In genomic region chr3:143236226-143236964, GRCh38 we compare ENCODE assay signal across 15 cellular contexts.
DNase-seq lines count a peak whose midpoint lies in the region; ATAC-seq, FAIRE-seq and TF ChIP-seq lines count a peak whose summit lies in the region.
"Had no signal": no experiment of that assay in that cellular context is flagged by ENCODE, and none has a peak within 500 bp of the region (broad histone marks: within the 10 kb centered on the region; RNA-seq: fewer than 3 reads in every experiment).

No MANE protein-coding gene starts in this region.

- H2BK15ac ChIP-seq in IMR-90 (ENCODE audit: low read depth, low read length): no peak overlapping the region

- FAIRE-seq in D721Med (lab: Jason Lieb, UNC): no peak
- FAIRE-seq: A204.1, urothelium cell line had no signal

- peaks cover 14% of the 10 kb centered on the region for H3K4me1 Mint-ChIP-seq in stimulated activated memory B cell treated with anti-CD40 and anti-IgM and Interleukin-4, amounts not matched to agents 10 μg/mL and 1 μg/mL and 100 μg/mL, for 72 hours

- CTCF ChIA-PET in IMR-90 (lab: Yijun Ruan, JAX) (no interaction called here), GM10248 (lab: Yijun Ruan, JAX) (interaction anchor here (1.1 kb wide), 1 partner anchor 64 kb away, joined by 3 read pairs; no protein-coding TSS in a partner anchor)

- no peaks in the 10 kb centered on the region for H3K9me1 ChIP-seq in IMR-90 (ENCODE audit: insufficient read depth, low read length)

- no peak overlapping the region for H3K9ac ChIP-seq in IMR-90 (ENCODE audit: low read depth, low read length)

- H3K27me3 ChIP-seq in IMR-90 (ENCODE audit: control insufficient read depth, insufficient read depth, low read length): no peaks in the 10 kb centered on the region
- H3K27me3 ChIP-seq: dorsolateral prefrontal cortex had no signal

- H3K14ac ChIP-seq in IMR-90 (replicated peaks; ENCODE audit: low read depth, low read length): no peak overlapping the region

- H3K18ac ChIP-seq in IMR-90 (ENCODE audit: low read depth, low read length): no peak overlapping the region

- no peak overlapping the region for H3K23ac ChIP-seq in IMR-90 (ENCODE audit: low read depth, low read length)

- H3K9me3 ChIP-seq in IMR-90 (ENCODE audit: control insufficient read depth, insufficient read depth, low read length): no peaks in the 10 kb centered on the region

- TF ChIP-seq RAD21 in IMR-90 (IDR thresholded peaks at IDR 0.05; ENCODE audit: low read length): no peak

- no peak overlapping the region for H3K4me3 ChIP-seq in IMR-90 (ENCODE audit: insufficient read depth, low read depth, low read length)
- H3K4me3 ChIP-seq: dorsolateral prefrontal cortex had no signal

- ATAC-seq in IMR-90 (ENCODE audit: low read depth): no peak
- peak; percentile 73 for ATAC-seq in stimulated activated memory B cell treated with anti-CD40 and anti-IgM and Interleukin-4, amounts not matched to agents 10 μg/mL and 1 μg/mL and 100 μg/mL, for 72 hours
- ATAC-seq: naive thymus-derived CD8-positive, alpha-beta T cell; T-cell had no signal

- H3K4me2 ChIP-seq in IMR-90 (ENCODE audit: low read depth, low read length): no peak overlapping the region

- no peak overlapping the region for H3K4me3 Mint-ChIP-seq in stimulated activated memory B cell treated with anti-CD40 and anti-IgM and Interleukin-4, amounts not matched to agents 10 μg/mL and 1 μg/mL and 100 μg/mL, for 72 hours
- H3K4me3 Mint-ChIP-seq: T-cell had no signal

- no peak overlapping the region for H3K4ac ChIP-seq in IMR-90 (ENCODE audit: low read depth, low read length)

- no TSS peak for BruUV-seq in IMR-90 (replicated peaks; lab: Mats Ljungman, UMichigan)

- H4K91ac ChIP-seq in IMR-90 (ENCODE audit: insufficient read depth, low read depth, low read length): no peak overlapping the region

- H2BK20ac ChIP-seq in IMR-90 (ENCODE audit: low read depth, low read length): no peak overlapping the region

- 100% methylated on average over 3 of the region's 11 CpGs; no CpG with 5 or more reads in 1 of the 2 experiments for WGBS in IMR-90 (ENCODE audit: extremely low coverage in 2 of 2, insufficient read length in 1 of 2), 2 experiments

- no peak overlapping the region for H2AK9ac ChIP-seq in IMR-90 (replicated peaks; ENCODE audit: low read depth, low read length, poor library complexity)

- no peak overlapping the region for H4K8ac ChIP-seq in IMR-90 (ENCODE audit: low read depth in 2 of 2, low read length in 2 of 2)

- H3K4me1 ChIP-seq in IMR-90 (ENCODE audit: control insufficient read depth, insufficient read depth, low read length): peaks cover 2% of the 10 kb centered on the region; the same call in 1 of the 2 replicates

- no peak overlapping the region for H3K27ac ChIP-seq in IMR-90 (ENCODE audit: insufficient read depth, low read length)
- H3K27ac ChIP-seq: dorsolateral prefrontal cortex had no signal

- H3K9me3 Mint-ChIP-seq in stimulated activated memory B cell treated with anti-CD40 and anti-IgM and Interleukin-4, amounts not matched to agents 10 μg/mL and 1 μg/mL and 100 μg/mL, for 72 hours: peaks cover 8% of the 10 kb centered on the region

- POLR2A ChIA-PET in IMR-90 (lab: Charles Lee; ENCODE audit: unreplicated experiment) (no interaction called here), GM10248 (lab: Yijun Ruan, JAX) (interaction anchor here (0.5 kb wide), 1 partner anchor 153 kb away, joined by 4 read pairs; no protein-coding TSS in a partner anchor)

- no peak for TF ChIP-seq POLR2A in IMR-90 (IDR thresholded peaks at IDR 0.05; ENCODE audit: low read depth, low read length)

- no peaks in the 10 kb centered on the region for H3K36me3 ChIP-seq in IMR-90 (ENCODE audit: control insufficient read depth, insufficient read depth, low read length)

- in situ Hi-C loops in IMR-90 (cut with MboI; ENCODE audit: low sequenced_read_pairs): no loop called here

- no peak overlapping the region for H2AFZ ChIP-seq in IMR-90 (replicated peaks; ENCODE audit: low read length, poor library complexity)

- no peak for TF ChIP-seq CTCF in IMR-90 (conservative IDR thresholded peaks at IDR 0.05; ENCODE audit: low read depth, low read length)
- TF ChIP-seq CTCF in GM10248 (IDR thresholded peaks at IDR 0.05; ENCODE audit: control extremely low read depth, extremely low read depth, low read depth, missing control alignments): no peak
- TF ChIP-seq CTCF in D721Med (IDR thresholded peaks at IDR 0.05; ENCODE audit: insufficient read depth, missing control alignments): no peak

- peak; percentile 41 for DNase-seq in SIG-M5 treated with dmso at 0.1 percent for 504 hours (lab: John Stamatoyannopoulos, UW; ENCODE audit: unreplicated experiment)
- DNase-seq in SIG-M5 (lab: John Stamatoyannopoulos, UW): no peak
- no peak for DNase-seq in IMR-90
- peak; percentile 6 for DNase-seq in dermis blood vessel endothelial cell
- DNase-seq in GM10248 (ENCODE audit: extremely low spot score): no peak
- no peak for DNase-seq in D721Med (ENCODE audit: insufficient read length, low spot score)
- no peak for DNase-seq in mesenteric fat pad (ENCODE audit: low spot score)
- DNase-seq: dorsolateral prefrontal cortex; Kasumi-1; naive thymus-derived CD8-positive, alpha-beta T cell; NCI-H2081 treated with DMSO at 0.1 percent for 48 hours; T-cell had no signal

- H3K79me1 ChIP-seq in IMR-90 (ENCODE audit: low read depth in 1 of 2, low read length in 2 of 2): no peaks in the 10 kb centered on the region

- H4K5ac ChIP-seq in IMR-90 (ENCODE audit: low read depth, low read length): no peak overlapping the region

- no peak overlapping the region for H2BK120ac ChIP-seq in IMR-90 (ENCODE audit: low read depth, low read length)

- H2BK5ac ChIP-seq in IMR-90 (ENCODE audit: low read depth, low read length, poor library complexity, severe bottlenecking): no peak overlapping the region

- H3K27me3 Mint-ChIP-seq in stimulated activated memory B cell treated with anti-CD40 and anti-IgM and Interleukin-4, amounts not matched to agents 10 μg/mL and 1 μg/mL and 100 μg/mL, for 72 hours: no peaks in the 10 kb centered on the region
- H3K27me3 Mint-ChIP-seq: naive thymus-derived CD8-positive, alpha-beta T cell; T-cell had no signal

- dilution Hi-C loops in IMR-90 (cut with HindIII; ENCODE audit: low sequenced_read_pairs, unreplicated experiment): no loop called here

- no peak overlapping the region for H3K56ac ChIP-seq in IMR-90 (ENCODE audit: extremely low read depth, insufficient read depth, low read length)

- H2AK5ac ChIP-seq in IMR-90 (ENCODE audit: low read depth, low read length): no peak overlapping the region

- H3K36me3 Mint-ChIP-seq in stimulated activated memory B cell treated with anti-CD40 and anti-IgM and Interleukin-4, amounts not matched to agents 10 μg/mL and 1 μg/mL and 100 μg/mL, for 72 hours: peaks cover 4% of the 10 kb centered on the region

- no peaks in the 10 kb centered on the region for H4K20me1 ChIP-seq in IMR-90 (ENCODE audit: insufficient read depth, low read length)

- H3K27ac Mint-ChIP-seq in stimulated activated memory B cell treated with anti-CD40 and anti-IgM and Interleukin-4, amounts not matched to agents 10 μg/mL and 1 μg/mL and 100 μg/mL, for 72 hours: peak overlapping the region; percentile 26
- H3K27ac Mint-ChIP-seq: T-cell had no signal

- intact Hi-C loops in IMR-90 (cut with micrococcal nuclease): no loop called here

TF ChIP-seq in IMR-90, 13 proteins besides CTCF, POLR2A, EP300 and RAD21:
- no peak for TF ChIP-seq ELK1 (IDR thresholded peaks at IDR 0.05; ENCODE audit: borderline replicate concordance, low read depth, low read length)
- TF ChIP-seq NFE2L2 (IDR thresholded peaks at IDR 0.05; ENCODE audit: low read depth, low read length): no peak
- peak; percentile 51 for TF ChIP-seq CEBPB (IDR thresholded peaks at IDR 0.05; ENCODE audit: low read depth, low read length)
TF ChIP-seq in IMR-90: peak in this region for 1.

Comparison
In these comparisons a context has a peak if more than half of its experiments do, and no peak if none do; other contexts are left out.
1. DNase-seq: peak in SIG-M5 treated with dmso at 0.1 percent for 504 hours (single experiment) and dermis blood vessel endothelial cell (single experiment); none in SIG-M5 (single experiment), IMR-90 (single experiment), GM10248 (single experiment), D721Med (single experiment) and mesenteric fat pad (single experiment).